In the genomic region with DNA sequence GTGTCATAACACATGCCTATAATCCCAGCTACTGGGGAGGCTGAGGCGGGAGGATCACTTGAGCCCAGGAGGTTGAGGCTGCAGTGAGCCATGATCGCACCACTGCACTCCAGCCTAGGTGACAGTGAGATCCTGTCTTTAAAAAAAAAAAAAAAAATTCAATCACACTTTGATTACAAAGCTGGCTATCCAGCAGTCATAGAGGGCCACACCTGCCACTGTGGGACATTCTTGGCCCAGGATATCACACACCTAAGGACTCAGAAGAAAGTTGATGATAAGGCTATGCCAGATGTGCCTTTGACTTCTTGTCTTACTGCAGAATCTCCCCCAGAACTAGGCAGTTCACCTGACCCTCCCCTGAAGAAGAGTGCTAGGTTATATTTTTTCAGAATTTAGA, we compare ENCODE assay signal across 21 cellular contexts.
"Had no signal": no experiment of that assay in that cellular context is flagged by ENCODE, and none has a peak within 500 bp of the region (broad histone marks: within the 10 kb centered on the region; RNA-seq: fewer than 3 reads in every experiment).

No MANE protein-coding gene starts in this region.

- ATAC-seq: heart right ventricle; natural killer cell; right lobe of liver; stimulated activated naive B cell treated with anti-CD40 and anti-IgM and Interleukin-4, amounts not matched to agents 10 μg/mL and 1 μg/mL and 100 μg/mL, for 72 hours; stimulated activated naive CD8-positive, alpha-beta T cell treated with anti-CD3 and anti-CD28 coated beads, Interleukin-15, Interleukin-2, amounts not matched to agents 100 U/mL and 50 U/mL, for 24 hours had no signal

- H3K27ac ChIP-seq: heart right ventricle, hepatocyte, left ventricle myocardium inferior, ovary, right atrium auricular region, right lobe of liver, stomach, testis, thyroid gland, transverse colon, upper lobe of left lung had no signal

- H3K4me1 ChIP-seq: left ventricle myocardium inferior, right atrium auricular region, right lobe of liver, testis, thyroid gland, upper lobe of left lung had no signal

- DNase-seq: heart right ventricle; left ventricle myocardium inferior; naive B cell; natural killer cell; ovary; right lobe of liver; stimulated activated CD4-positive, alpha-beta T cell treated with anti-CD3 and anti-CD28 coated beads, Interleukin-12 subunit alpha, Interleukin-12 subunit beta, amount 100 ng/mL, for 4 hours; stimulated activated CD4-positive, alpha-beta T cell treated with anti-CD3 and anti-CD28 coated beads, Interleukin-15, amount 100 ng/mL, for 24 hours; stimulated activated CD4-positive, alpha-beta T cell treated with anti-CD3 and anti-CD28 coated beads, Interleukin-2, amount 100 ng/mL, for 24 hours; stimulated activated CD4-positive, alpha-beta T cell treated with anti-CD3 and anti-CD28 coated beads, Interleukin-4, amount 100 ng/mL, for 1 hour; stimulated activated naive B cell treated with anti-CD40 and anti-IgM and Interleukin-4, amounts not matched to agents 10 μg/mL and 1 μg/mL and 100 μg/mL, for 72 hours; stimulated activated naive CD8-positive, alpha-beta T cell treated with anti-CD3 and anti-CD28 coated beads, Interleukin-15, Interleukin-2, amounts not matched to agents 100 U/mL and 50 U/mL, for 24 hours; stomach; testis; thyroid gland; transverse colon; upper lobe of left lung had no signal

- FAIRE-seq: urothelium cell line had no signal

- H3K4me3 ChIP-seq: heart right ventricle, hepatocyte, left ventricle myocardium inferior, lung, ovary, right atrium auricular region, right lobe of liver, stomach, testis, thyroid gland, transverse colon, upper lobe of left lung had no signal

- H3K9me3 ChIP-seq: heart right ventricle, left ventricle myocardium inferior, ovary, right atrium auricular region, right lobe of liver, stomach, testis, thyroid gland, transverse colon, upper lobe of left lung had no signal

- H3K4me2 ChIP-seq: hepatocyte had no signal

- H3K36me3 ChIP-seq: heart right ventricle, left ventricle myocardium inferior, ovary, right atrium auricular region, right lobe of liver, stomach, thyroid gland, transverse colon, upper lobe of left lung had no signal

- H3K79me2 ChIP-seq: hepatocyte had no signal

- H3K27me3 ChIP-seq: heart right ventricle, hepatocyte, ovary, right atrium auricular region, right lobe of liver, stomach, testis, thyroid gland, transverse colon, upper lobe of left lung had no signal
